Comparison of ENCODE assay signal across 2 cellular contexts in the genomic region with DNA sequence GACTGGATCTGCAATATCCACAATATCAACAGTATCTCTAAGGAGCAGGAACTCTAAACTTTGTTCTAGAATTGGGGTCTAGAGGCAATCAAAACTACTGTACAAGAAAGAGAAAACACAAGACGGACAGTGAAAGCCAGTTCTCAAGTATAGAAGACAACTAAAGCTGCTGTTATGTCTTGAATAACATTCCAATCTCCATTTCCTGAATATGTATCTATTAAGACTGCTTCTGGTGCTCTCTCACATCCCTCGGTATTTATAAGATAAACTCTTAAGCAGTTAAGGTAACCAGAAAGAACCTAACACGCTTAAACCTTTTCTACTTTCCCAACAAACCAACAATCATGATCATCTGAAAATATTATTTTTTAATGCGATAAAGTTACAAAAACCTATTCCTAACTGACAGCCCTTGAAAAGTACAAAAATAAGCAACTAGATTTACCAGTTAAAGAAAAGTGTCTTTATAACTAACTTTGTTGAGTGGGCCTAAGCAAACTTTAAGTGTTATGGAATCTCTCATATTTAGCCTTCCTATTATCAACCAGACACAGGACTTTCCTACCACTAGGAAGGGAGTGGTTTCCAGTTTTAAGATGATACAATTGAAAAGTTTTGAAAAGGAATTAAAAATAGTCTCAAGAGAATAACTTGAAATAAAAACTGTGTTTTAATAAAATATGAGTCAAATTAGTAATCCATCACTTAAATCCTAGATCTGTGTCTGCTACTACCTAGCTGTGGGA.
TF ChIP-seq lines count a peak whose summit lies in the region.

No MANE protein-coding gene starts in this region.

TF ChIP-seq in SK-N-SH, 30 proteins besides CTCF, POLR2A, EP300 and RAD21 (continued from another document):
- TF ChIP-seq, protein P1, sequence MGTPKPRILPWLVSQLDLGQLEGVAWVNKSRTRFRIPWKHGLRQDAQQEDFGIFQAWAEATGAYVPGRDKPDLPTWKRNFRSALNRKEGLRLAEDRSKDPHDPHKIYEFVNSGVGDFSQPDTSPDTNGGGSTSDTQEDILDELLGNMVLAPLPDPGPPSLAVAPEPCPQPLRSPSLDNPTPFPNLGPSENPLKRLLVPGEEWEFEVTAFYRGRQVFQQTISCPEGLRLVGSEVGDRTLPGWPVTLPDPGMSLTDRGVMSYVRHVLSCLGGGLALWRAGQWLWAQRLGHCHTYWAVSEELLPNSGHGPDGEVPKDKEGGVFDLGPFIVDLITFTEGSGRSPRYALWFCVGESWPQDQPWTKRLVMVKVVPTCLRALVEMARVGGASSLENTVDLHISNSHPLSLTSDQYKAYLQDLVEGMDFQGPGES (IDR thresholded peaks at IDR 0.05; ENCODE audit: low read depth, low read length), result no peak

TF ChIP-seq in SK-N-SH treated with all-trans-retinoic acid at 6 μM for 48 hours, 23 proteins besides CTCF, POLR2A, EP300 and RAD21 (continued from another document):
- TF ChIP-seq, protein P2, sequence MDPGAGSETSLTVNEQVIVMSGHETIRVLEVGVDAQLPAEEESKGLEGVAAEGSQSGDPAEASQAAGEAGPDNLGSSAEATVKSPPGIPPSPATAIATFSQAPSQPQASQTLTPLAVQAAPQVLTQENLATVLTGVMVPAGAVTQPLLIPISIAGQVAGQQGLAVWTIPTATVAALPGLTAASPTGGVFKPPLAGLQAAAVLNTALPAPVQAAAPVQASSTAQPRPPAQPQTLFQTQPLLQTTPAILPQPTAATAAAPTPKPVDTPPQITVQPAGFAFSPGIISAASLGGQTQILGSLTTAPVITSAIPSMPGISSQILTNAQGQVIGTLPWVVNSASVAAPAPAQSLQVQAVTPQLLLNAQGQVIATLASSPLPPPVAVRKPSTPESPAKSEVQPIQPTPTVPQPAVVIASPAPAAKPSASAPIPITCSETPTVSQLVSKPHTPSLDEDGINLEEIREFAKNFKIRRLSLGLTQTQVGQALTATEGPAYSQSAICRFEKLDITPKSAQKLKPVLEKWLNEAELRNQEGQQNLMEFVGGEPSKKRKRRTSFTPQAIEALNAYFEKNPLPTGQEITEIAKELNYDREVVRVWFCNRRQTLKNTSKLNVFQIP (CRISPR knock-in tag; IDR thresholded peaks at IDR 0.05; ENCODE audit: borderline replicate concordance, low read depth), result no peak
- TF ChIP-seq ESRRG (CRISPR knock-in tag; IDR thresholded peaks at IDR 0.05) (no peak), BACH2 (CRISPR knock-in tag; IDR thresholded peaks at IDR 0.05; ENCODE audit: borderline replicate concordance) (no peak), CSDC2 (CRISPR knock-in tag; IDR thresholded peaks at IDR 0.05) (no peak)
- TF ChIP-seq, protein P3, sequence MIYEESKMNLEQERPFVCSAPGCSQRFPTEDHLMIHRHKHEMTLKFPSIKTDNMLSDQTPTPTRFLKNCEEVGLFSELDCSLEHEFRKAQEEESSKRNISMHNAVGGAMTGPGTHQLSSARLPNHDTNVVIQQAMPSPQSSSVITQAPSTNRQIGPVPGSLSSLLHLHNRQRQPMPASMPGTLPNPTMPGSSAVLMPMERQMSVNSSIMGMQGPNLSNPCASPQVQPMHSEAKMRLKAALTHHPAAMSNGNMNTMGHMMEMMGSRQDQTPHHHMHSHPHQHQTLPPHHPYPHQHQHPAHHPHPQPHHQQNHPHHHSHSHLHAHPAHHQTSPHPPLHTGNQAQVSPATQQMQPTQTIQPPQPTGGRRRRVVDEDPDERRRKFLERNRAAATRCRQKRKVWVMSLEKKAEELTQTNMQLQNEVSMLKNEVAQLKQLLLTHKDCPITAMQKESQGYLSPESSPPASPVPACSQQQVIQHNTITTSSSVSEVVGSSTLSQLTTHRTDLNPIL (CRISPR knock-in tag; IDR thresholded peaks at IDR 0.05; ENCODE audit: low read depth), result no peak
- TF ChIP-seq, protein P4, sequence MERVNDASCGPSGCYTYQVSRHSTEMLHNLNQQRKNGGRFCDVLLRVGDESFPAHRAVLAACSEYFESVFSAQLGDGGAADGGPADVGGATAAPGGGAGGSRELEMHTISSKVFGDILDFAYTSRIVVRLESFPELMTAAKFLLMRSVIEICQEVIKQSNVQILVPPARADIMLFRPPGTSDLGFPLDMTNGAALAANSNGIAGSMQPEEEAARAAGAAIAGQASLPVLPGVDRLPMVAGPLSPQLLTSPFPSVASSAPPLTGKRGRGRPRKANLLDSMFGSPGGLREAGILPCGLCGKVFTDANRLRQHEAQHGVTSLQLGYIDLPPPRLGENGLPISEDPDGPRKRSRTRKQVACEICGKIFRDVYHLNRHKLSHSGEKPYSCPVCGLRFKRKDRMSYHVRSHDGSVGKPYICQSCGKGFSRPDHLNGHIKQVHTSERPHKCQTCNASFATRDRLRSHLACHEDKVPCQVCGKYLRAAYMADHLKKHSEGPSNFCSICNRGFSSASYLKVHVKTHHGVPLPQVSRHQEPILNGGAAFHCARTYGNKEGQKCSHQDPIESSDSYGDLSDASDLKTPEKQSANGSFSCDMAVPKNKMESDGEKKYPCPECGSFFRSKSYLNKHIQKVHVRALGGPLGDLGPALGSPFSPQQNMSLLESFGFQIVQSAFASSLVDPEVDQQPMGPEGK (CRISPR knock-in tag; IDR thresholded peaks at IDR 0.05; ENCODE audit: borderline replicate concordance), result no peak
